8 cellular contexts compared by ENCODE assay signal in the genomic region with DNA sequence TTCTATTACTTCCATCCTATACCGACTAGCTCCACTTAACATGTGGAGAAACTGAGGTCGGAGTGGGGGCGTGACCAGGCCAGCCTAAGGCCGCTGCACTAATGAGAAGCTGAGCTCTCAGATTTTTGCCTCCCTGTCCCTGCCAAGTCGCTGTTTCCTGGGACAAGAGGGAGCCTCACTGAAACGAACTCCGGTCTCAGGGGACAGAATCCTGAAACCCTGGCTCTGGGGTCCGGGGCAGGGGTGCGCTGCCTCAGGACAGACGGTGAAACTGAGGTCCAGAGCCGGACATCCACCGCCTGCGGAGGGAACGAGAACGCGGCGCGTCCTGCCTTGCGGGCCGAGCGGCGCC. TPM values are rescaled to one million over a fixed set of nuclear protein-coding genes. Genes with fewer than 3 reads are reported as not detected.
DNase-seq lines count a peak whose midpoint lies in the region; ATAC-seq and TF ChIP-seq lines count a peak whose summit lies in the region.

No MANE protein-coding gene starts in this region.

- H3K36me3 ChIP-seq in BLaER1 (peaks cover 26% of the 10 kb centered on the region), OCI-LY1 (ENCODE audit: insufficient read depth, low read length) (peaks cover 5% of the 10 kb centered on the region; the same call in 1 of the 2 replicates), esophagus (ENCODE audit: control insufficient read depth in 2 of 2, insufficient read depth in 2 of 2, low read length in 1 of 2) (no peaks in the 10 kb centered on the region), neural cell (ENCODE audit: insufficient read depth, low read length) (no peaks in the 10 kb centered on the region)

- TF ChIP-seq CTCF in OCI-LY1 (IDR thresholded peaks at IDR 0.05; ENCODE audit: low read length), result no peak
- no peak for TF ChIP-seq CTCF in neural cell (IDR thresholded peaks at IDR 0.05; ENCODE audit: poor library complexity, severe bottlenecking)

- H3K9me2 ChIP-seq in OCI-LY1 (ENCODE audit: low read depth, low read length), result no peaks in the 10 kb centered on the region
- no peaks in the 10 kb centered on the region for H3K9me2 ChIP-seq in neural cell (ENCODE audit: insufficient read depth, low read length)

- H2AFZ ChIP-seq in OCI-LY1 (ENCODE audit: low read length), result peak overlapping the region; percentile 67
- no peak overlapping the region for H2AFZ ChIP-seq in neural cell (ENCODE audit: low read depth, low read length)

- H3K27ac ChIP-seq in BLaER1 (peak overlapping the region; percentile 98), OCI-LY1 (ENCODE audit: low read depth, low read length, poor library complexity, severe bottlenecking) (no peak overlapping the region), esophagus (ENCODE audit: low read depth in 2 of 2, low read length in 1 of 2) (peak overlapping the region; percentile 52 to 54), neural cell (ENCODE audit: low read length) (no peak overlapping the region)

- H3K9me3 ChIP-seq in BLaER1, result no peaks in the 10 kb centered on the region
- H3K9me3 ChIP-seq in OCI-LY1 (ENCODE audit: low read length), result no peaks in the 10 kb centered on the region
- no peaks in the 10 kb centered on the region for H3K9me3 ChIP-seq in esophagus (ENCODE audit: control insufficient read depth in 2 of 2, insufficient read depth in 1 of 2, low read depth in 1 of 2, low read length in 1 of 2)
- H3K9me3 ChIP-seq in neural cell (ENCODE audit: low read length), result no peaks in the 10 kb centered on the region

- H3F3A ChIP-seq in OCI-LY1 (ENCODE audit: insufficient read depth, low read length) (no peaks in the 10 kb centered on the region), neural cell (ENCODE audit: insufficient read depth, low read length, poor library complexity, severe bottlenecking) (no peaks in the 10 kb centered on the region)

- DNase-seq in NCI-H510A treated with DMSO at 0.1 percent for 48 hours (lab: John Stamatoyannopoulos, UW) (no peak), NCI-H1694 treated with DMSO at 0.1 percent for 48 hours (lab: John Stamatoyannopoulos, UW) (no peak)

- WGBS in esophagus, 2 donors, result 5 to 6% methylated on average over 22 of the region's 22 CpGs

- H3K9ac ChIP-seq in BLaER1 (peak overlapping the region; percentile 97), OCI-LY1 (ENCODE audit: low read length) (peak overlapping the region; percentile 73), neural cell (ENCODE audit: low read length) (no peak overlapping the region)

- no peaks in the 10 kb centered on the region for H3K27me3 ChIP-seq in BLaER1
- no peaks in the 10 kb centered on the region for H3K27me3 ChIP-seq in OCI-LY1 (ENCODE audit: insufficient read depth, low read length)
- no peaks in the 10 kb centered on the region for H3K27me3 ChIP-seq in esophagus (ENCODE audit: control insufficient read depth in 1 of 2, insufficient read depth in 2 of 2, low read length in 2 of 2)
- H3K27me3 ChIP-seq in neural cell (ENCODE audit: insufficient read depth, low read depth, low read length), result peaks cover 7% of the 10 kb centered on the region

- peak overlapping the region; percentile 93 for H3K4me2 ChIP-seq in BLaER1
- peak overlapping the region; percentile 77 for H3K4me2 ChIP-seq in OCI-LY1 (ENCODE audit: low read length)
- H3K4me2 ChIP-seq in neural cell (ENCODE audit: low read length), result no peak overlapping the region

- ATAC-seq in HG03280 (IDR thresholded peaks at IDR 0.05; ENCODE audit: unreplicated experiment), result no peak
- ATAC-seq in HG03439 (IDR thresholded peaks at IDR 0.05; ENCODE audit: unreplicated experiment), result no peak

- H4K20me1 ChIP-seq in BLaER1 (peaks cover 18% of the 10 kb centered on the region; the same call in 1 of the 2 replicates), OCI-LY1 (ENCODE audit: insufficient read depth, low read length) (no peaks in the 10 kb centered on the region), neural cell (ENCODE audit: insufficient read depth) (no peaks in the 10 kb centered on the region)

- no peaks in the 10 kb centered on the region for H3K79me2 ChIP-seq in OCI-LY1 (ENCODE audit: insufficient read depth, low read length)
- no peaks in the 10 kb centered on the region for H3K79me2 ChIP-seq in neural cell (replicated peaks; ENCODE audit: insufficient read depth, low read length)

- TF ChIP-seq EP300 in neural cell (conservative IDR thresholded peaks at IDR 0.05; ENCODE audit: poor library complexity, severe bottlenecking), result no peak

- H3K4me1 ChIP-seq in BLaER1 (peaks cover 44% of the 10 kb centered on the region), OCI-LY1 (ENCODE audit: insufficient read depth, low read length, severe bottlenecking) (peaks cover 42% of the 10 kb centered on the region), esophagus (ENCODE audit: control insufficient read depth in 2 of 2, insufficient read depth in 2 of 2, low read length in 1 of 2) (peaks cover 0 to 2% of the 10 kb centered on the region in 2 donors)

- H3K4me3 ChIP-seq in BLaER1, result peak overlapping the region; percentile 87
- H3K4me3 ChIP-seq in OCI-LY1 (ENCODE audit: low read depth, low read length, poor library complexity, severe bottlenecking), result peak overlapping the region; percentile 65
- H3K4me3 ChIP-seq in esophagus (ENCODE audit: low read depth in 1 of 2, low read length in 2 of 2), result peak overlapping the region; percentile 55 to 60
- peak overlapping the region; percentile 23 for H3K4me3 ChIP-seq in neural cell (ENCODE audit: low read length)

- no peak for TF ChIP-seq RAD21 in neural cell (conservative IDR thresholded peaks at IDR 0.05)

TF ChIP-seq in neural cell, 6 proteins besides CTCF, POLR2A, EP300 and RAD21:
- TF ChIP-seq SMC3 (conservative IDR thresholded peaks at IDR 0.05; ENCODE audit: poor library complexity), result no peak
- TF ChIP-seq EZH2 (IDR thresholded peaks at IDR 0.05; ENCODE audit: borderline replicate concordance, insufficient read depth, low read length, poor library complexity, severe bottlenecking), result no peak
- no peak for TF ChIP-seq TAF1 (IDR thresholded peaks at IDR 0.05; ENCODE audit: low read depth)
- no peak for TF ChIP-seq MXI1 (conservative IDR thresholded peaks at IDR 0.05; ENCODE audit: poor library complexity, severe bottlenecking)

RNA-seq across cellular contexts. Expression of a gene that starts 0.2 kb away (rescaled TPM):
- 1 to 10 TPM; 2.4 to 3.8 TPM for polyA plus RNA-seq in esophagus
- polyA plus RNA-seq in neural cell, result 1.3 and 1.8 TPM in 2 replicates
- 0.81 and 1.5 TPM in 2 replicates for polyA minus RNA-seq in neural cell

RNA-seq across cellular contexts. Expression of a gene that starts 31.0 kb away (rescaled TPM):
- polyA plus RNA-seq in esophagus (under 1 TPM; 0.16 to 0.20 TPM), neural cell (not detected in 2 replicates)
- not detected in 2 replicates for polyA minus RNA-seq in neural cell

RNA-seq across cellular contexts. Expression of a gene that starts 49.1 kb away (rescaled TPM):
- 10 to 100 TPM; 14.5 to 15.4 TPM for polyA plus RNA-seq in esophagus
- polyA plus RNA-seq in neural cell, result 84.1 and 96.3 TPM in 2 replicates
- 182 and 223 TPM in 2 replicates for polyA minus RNA-seq in neural cell

Comparison
In these comparisons a context has a peak if more than half of its experiments do, and no peak if none do; other contexts are left out.
1. H3K27ac ChIP-seq: peak in BLaER1 (single experiment) and esophagus (2 of 2); none in OCI-LY1 (single experiment) and neural cell (single experiment).
2. H3K4me3 ChIP-seq: peak in every context shown above with its lines; median percentile 87 in BLaER1; 65 in OCI-LY1; 58 in esophagus; 23 in neural cell.